Comparison of ENCODE assay signal across 21 cellular contexts in the genomic region with DNA sequence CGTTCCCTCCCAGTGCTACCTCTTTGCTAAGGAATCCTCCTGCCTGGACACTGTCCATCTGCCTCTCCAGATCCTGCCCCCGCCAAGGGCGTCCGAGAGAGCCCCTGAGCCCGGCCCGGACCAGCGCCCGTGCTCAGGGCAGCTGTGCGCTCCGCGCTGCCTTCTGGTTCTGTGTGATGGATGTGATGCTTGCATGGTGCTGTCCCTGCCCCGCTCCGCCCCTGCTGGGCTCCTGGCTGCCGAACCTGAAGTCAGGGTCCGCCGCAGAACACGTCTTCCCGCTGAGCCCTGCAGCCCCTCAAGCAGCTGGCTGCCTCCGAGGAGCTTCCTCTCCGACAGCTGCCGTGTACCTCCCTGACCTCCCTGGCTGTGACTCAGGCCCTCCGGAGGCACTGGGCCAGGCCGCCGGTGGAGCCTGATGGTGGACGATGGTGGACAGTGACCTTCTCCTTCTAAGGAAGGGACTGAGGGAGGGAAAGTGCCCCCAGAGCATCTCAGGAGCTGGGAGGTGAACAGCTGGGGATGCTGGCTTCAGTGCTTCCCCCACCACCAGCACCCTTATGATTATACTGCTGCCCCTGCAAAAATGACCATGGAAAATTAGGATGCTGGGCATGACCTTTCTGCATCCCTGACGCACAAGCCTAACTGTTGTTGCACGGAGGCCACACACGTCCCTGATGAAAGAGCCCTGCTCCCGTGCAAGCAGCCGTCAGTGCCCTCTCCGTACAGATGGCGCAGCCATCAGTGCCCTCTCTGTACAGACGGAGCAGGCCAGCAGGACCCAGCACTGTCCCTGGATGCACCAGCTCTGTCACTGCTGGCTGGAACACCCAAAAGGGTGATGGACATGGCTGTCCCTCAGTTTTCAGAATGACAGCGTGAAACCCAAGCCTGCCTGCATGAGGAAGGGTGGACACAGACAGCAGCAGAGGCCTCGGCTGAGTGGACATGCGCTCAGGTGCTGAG.
"Had no signal": no experiment of that assay in that cellular context is flagged by ENCODE, and none has a peak within 500 bp of the region (broad histone marks: within the 10 kb centered on the region; RNA-seq: fewer than 3 reads in every experiment).

No MANE protein-coding gene starts in this region.

- H3K4me1 Mint-ChIP-seq: brain had no signal

- H3K4me3 Mint-ChIP-seq: activated naive CD8-positive, alpha-beta T cell; brain; nephron progenitor cell; T-cell had no signal

- FAIRE-seq: endothelial cell of umbilical vein had no signal

- H3K9me3 ChIP-seq: ascending aorta, gastroesophageal sphincter, left lung, right atrium auricular region, tibial nerve had no signal

- DNase-seq: activated CD4-positive, alpha-beta T cell treated with anti-CD3 and anti-CD28 coated beads for 4 hours; activated CD4-positive, alpha-beta T cell treated with anti-CD3 and anti-CD28 coated beads, Interleukin-2, amount 50 U/mL, for 4 hours; activated T-cell treated with anti-CD3 and anti-CD28 coated beads, Interleukin-2, amount 50 U/mL, for 48 hours; naive B cell; nephron progenitor cell; stimulated activated CD4-positive, alpha-beta T cell treated with anti-CD3 and anti-CD28 coated beads, Interleukin-2, amount 100 ng/mL, for 48 hours; stimulated activated naive CD4-positive, alpha-beta T cell treated with Interleukin-2 at 50 U/mL for 16 hours; T-cell had no signal

- H3K9me3 Mint-ChIP-seq: T-cell had no signal

- H3K27me3 ChIP-seq: ascending aorta, hepatocyte, left lung, right atrium auricular region, tibial nerve had no signal

- H3K36me3 ChIP-seq: ascending aorta, cardiac muscle cell, gastroesophageal sphincter, left lung, right atrium auricular region, tibial nerve had no signal

- H3K27ac Mint-ChIP-seq: activated naive CD8-positive, alpha-beta T cell; activated T-helper 2 cell treated with anti-CD3 and anti-CD28 coated beads, Interferon-gamma antibody, Interleukin-2, Interleukin-4, amounts not matched to agents 10 μg/mL and 5 μg/mL and 100 μg/mL, durations not matched to agents 14 hours and 24 hours and 36 hours; nephron progenitor cell; T-cell; T-helper 2 cell treated with Interferon-gamma antibody and Interleukin-4, amounts not matched to agents 5 μg/mL and 100 μg/mL, for 36 hours had no signal

- ATAC-seq: gastroesophageal sphincter, left lung, T-cell had no signal

- H3K27me3 Mint-ChIP-seq: activated naive CD8-positive, alpha-beta T cell; T-cell had no signal

- H3K4me1 ChIP-seq: ascending aorta, gastroesophageal sphincter, parathyroid adenoma, right atrium auricular region, tibial nerve had no signal

- H3K27ac ChIP-seq: ascending aorta, cardiac muscle cell, gastroesophageal sphincter, hepatocyte, left lung, parathyroid adenoma, right atrium auricular region, tibial nerve had no signal

- H3K36me3 Mint-ChIP-seq: activated naive CD8-positive, alpha-beta T cell; brain; naive B cell; T-cell had no signal

- H3K9ac ChIP-seq: parathyroid adenoma had no signal

- H3K4me3 ChIP-seq: ascending aorta, cardiac muscle cell, gastroesophageal sphincter, hepatocyte, left lung, right atrium auricular region, tibial nerve had no signal
